In genomic region chr17:59331129-59331928, GRCh38 we compare ENCODE assay signal across 8 cellular contexts. TPM values are rescaled to one million over a fixed set of nuclear protein-coding genes. Genes with fewer than 3 reads are reported as not detected.
DNase-seq lines count a peak whose midpoint lies in the region; ATAC-seq and TF ChIP-seq lines count a peak whose summit lies in the region.

TSS of gene YPEL2 (plus strand) at chr17:59331655. CDS start at chr17:59353410, 21,755 bp downstream.

- H3K4me1 Mint-ChIP-seq in activated CD4-positive, alpha-beta T cell treated with anti-CD3 and anti-CD28 coated beads for 36 hours: peaks cover 68% of the 10 kb centered on the region

- H3K9me3 Mint-ChIP-seq in activated CD4-positive, alpha-beta T cell treated with anti-CD3 and anti-CD28 coated beads for 36 hours (ENCODE audit: low read depth): no peaks in the 10 kb centered on the region

- CTCF ChIA-PET in activated CD4-positive, alpha-beta T cell treated with anti-CD3 and anti-CD28 coated beads for 36 hours (lab: Charles Lee): interaction anchor here (1.3 to 2.8 kb wide), 4 partner anchors 12 to 110 kb away, joined by 3 to 59 read pairs (median 12); no protein-coding TSS in a partner anchor

- H3K4me3 Mint-ChIP-seq in activated CD4-positive, alpha-beta T cell treated with anti-CD3 and anti-CD28 coated beads for 36 hours: peak within 1 kb of the TSS; percentile 81

- H3K4me3 ChIP-seq in choroid plexus epithelial cell (ENCODE audit: low read depth, low read length) (peak within 1 kb of the TSS; percentile 84), kidney epithelial cell (ENCODE audit: low read depth, low read length) (peak within 1 kb of the TSS; percentile 93)

- H3K36me3 ChIP-seq in kidney epithelial cell (ENCODE audit: control insufficient read depth, insufficient read depth, low read length): no peaks in the 10 kb centered on the region

- peak; percentile 91 for DNase-seq in AG09319 (ENCODE audit: extremely low read depth, low read depth)
- peak; percentile 98 for DNase-seq in GM19238 (ENCODE audit: insufficient read length, low spot score)
- DNase-seq in NCI-H524 (lab: John Stamatoyannopoulos, UW): peak; percentile 89 to 95
- DNase-seq in activated CD4-positive, alpha-beta T cell treated with anti-CD3 and anti-CD28 coated beads for 36 hours: peak; percentile 93
- peak; percentile 97 for DNase-seq in choroid plexus epithelial cell (ENCODE audit: low read depth)
- peak; percentile 67 for DNase-seq in kidney epithelial cell (ENCODE audit: low read depth)
- DNase-seq in stimulated activated CD4-positive, alpha-beta T cell treated with anti-CD3 and anti-CD28 coated beads, Interleukin-15, amount 100 ng/mL, for 1 hour (ENCODE audit: low read depth in 1 of 2, low spot score in 1 of 2): peak; percentile 77 to 82

- intact Hi-C loops in activated CD4-positive, alpha-beta T cell treated with anti-CD3 and anti-CD28 coated beads for 36 hours (cut with DNase I, micrococcal nuclease): loop anchor here in 1 of 2 experiments (1.0 to 10.0 kb wide), 8 partner anchors 31 to 1263 kb away; partner anchors contain the start of genes CLTC, GDPD1, PRR11 and SKA2

- H3K27ac Mint-ChIP-seq in activated CD4-positive, alpha-beta T cell treated with anti-CD3 and anti-CD28 coated beads for 36 hours: peak within 1 kb of the TSS; percentile 75

- no peaks in the 10 kb centered on the region for H3K27me3 ChIP-seq in kidney epithelial cell (ENCODE audit: control insufficient read depth, insufficient read depth, low read length)

- POLR2A ChIA-PET in activated CD4-positive, alpha-beta T cell treated with anti-CD3 and anti-CD28 coated beads for 36 hours (lab: Charles Lee): no interaction called here

- no peak for TF ChIP-seq CTCF in AG09319 (IDR thresholded peaks at IDR 0.05; ENCODE audit: low read depth, low read length)
- TF ChIP-seq CTCF in choroid plexus epithelial cell (conservative IDR thresholded peaks at IDR 0.05; ENCODE audit: low read depth, low read length): no peak
- TF ChIP-seq CTCF in kidney epithelial cell (IDR thresholded peaks at IDR 0.05; ENCODE audit: insufficient read depth, low read length, poor library complexity, severe bottlenecking): no peak

- H3K36me3 Mint-ChIP-seq in activated CD4-positive, alpha-beta T cell treated with anti-CD3 and anti-CD28 coated beads for 36 hours (ENCODE audit: low read depth): no peaks in the 10 kb centered on the region

- H3K27me3 Mint-ChIP-seq in activated CD4-positive, alpha-beta T cell treated with anti-CD3 and anti-CD28 coated beads for 36 hours: no peaks in the 10 kb centered on the region

- ATAC-seq in HG03439 (IDR thresholded peaks at IDR 0.05; ENCODE audit: unreplicated experiment): peak; percentile 85
- peak; percentile 95 for ATAC-seq in activated CD4-positive, alpha-beta T cell treated with anti-CD3 and anti-CD28 coated beads for 36 hours

RNA-seq across cellular contexts. Expression of gene YPEL2, which starts in this region (rescaled TPM):
- 1 to 10 TPM; 4.3 to 6.9 TPM for total RNA-seq in activated CD4-positive, alpha-beta T cell treated with anti-CD3 and anti-CD28 coated beads for 36 hours
- total RNA-seq in kidney epithelial cell: 9.4 and 16.8 TPM in 2 replicates

Comparison
In these comparisons a context has a peak if more than half of its experiments do, and no peak if none do; other contexts are left out.
1. Peak in every context shown above with its lines: DNase-seq, ATAC-seq and H3K4me3 ChIP-seq.